In the genomic region with DNA sequence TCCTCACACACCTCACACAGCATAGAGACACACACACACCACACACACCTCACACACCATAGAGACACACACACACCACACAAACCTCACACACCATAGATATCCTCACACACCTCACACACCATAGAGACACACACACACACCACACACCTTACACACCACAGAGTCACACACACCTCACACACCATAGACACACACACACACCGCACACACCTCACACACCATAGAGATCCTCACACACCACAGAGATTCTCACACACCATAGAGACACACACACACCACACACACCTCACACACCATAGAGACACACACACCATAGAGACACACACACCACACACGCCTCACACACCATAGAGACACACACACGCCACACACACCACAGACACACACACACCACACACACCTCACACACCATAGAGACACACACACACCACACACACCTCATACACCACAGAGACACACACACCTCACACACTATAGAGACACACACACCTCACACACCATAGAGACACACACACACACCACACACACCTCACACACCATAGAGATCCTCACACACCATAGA, we compare ENCODE assay signal across 21 cellular contexts.
A peak's percentile ranks its signal among the peaks of the same experiment; 100 is the strongest.
DNase-seq lines count a peak whose midpoint lies in the region; FAIRE-seq and TF ChIP-seq lines count a peak whose summit lies in the region.
"Had no signal": no experiment of that assay in that cellular context is flagged by ENCODE, and none has a peak within 500 bp of the region (broad histone marks: within the 10 kb centered on the region; RNA-seq: fewer than 3 reads in every experiment).

No MANE protein-coding gene starts in this region.

- no peak overlapping the region for H3K27ac Mint-ChIP-seq in H9
- H3K27ac Mint-ChIP-seq: B cell; CD4-positive, CD25-positive, alpha-beta regulatory T cell; CD8-positive, alpha-beta memory T cell; GM23338; IgD-negative memory B cell had no signal

- no peak overlapping the region for H2BK20ac ChIP-seq in H9 (ENCODE audit: low read depth, low read length, poor library complexity, severe bottlenecking)

- H3K14ac ChIP-seq in H9 (ENCODE audit: insufficient read depth, low read length) (no peak overlapping the region), trophoblast cell (ENCODE audit: low read length) (no peak overlapping the region)

- no peak overlapping the region for H3T11ph ChIP-seq in H9 (ENCODE audit: low read length)

- H2BK12ac ChIP-seq in H9 (ENCODE audit: insufficient read length, low read depth, low read length) (no peak overlapping the region), trophoblast cell (ENCODE audit: low read length) (no peak overlapping the region)

- H3K4me2 ChIP-seq in H9 (ENCODE audit: insufficient read depth, insufficient read length, low read length) (no peak overlapping the region), trophoblast cell (ENCODE audit: low read length) (no peak overlapping the region)
- H3K4me2 ChIP-seq: GM23338 had no signal

- H3K79me2 ChIP-seq in H9 (ENCODE audit: insufficient read depth, low read length) (no peaks in the 10 kb centered on the region), trophoblast cell (ENCODE audit: control insufficient read depth, insufficient read depth, low read length, poor library complexity) (no peaks in the 10 kb centered on the region)

- H3K27ac ChIP-seq in H9 (ENCODE audit: insufficient read length, low read depth, low read length) = no peak overlapping the region
- H3K27ac ChIP-seq in trophoblast cell (ENCODE audit: low read depth, low read length) = no peak overlapping the region
- H3K27ac ChIP-seq in breast epithelium = no peak overlapping the region
- H3K27ac ChIP-seq in substantia nigra (ENCODE audit: low read depth, low read length, poor library complexity, severe bottlenecking) = no peak overlapping the region

- H3K23ac ChIP-seq in H9 (ENCODE audit: insufficient read length, low read depth, low read length) = no peak overlapping the region
- H3K23ac ChIP-seq in trophoblast cell (ENCODE audit: low read length) = peak overlapping the region; percentile 68

- H3K9ac ChIP-seq in H9 (ENCODE audit: extremely low read depth, insufficient read length, low read length) (no peak overlapping the region), trophoblast cell (ENCODE audit: low read length) (no peak overlapping the region)

- no peak overlapping the region for H2BK120ac ChIP-seq in H9 (ENCODE audit: low read depth, low read length, poor library complexity, severe bottlenecking)
- H2BK120ac ChIP-seq in trophoblast cell (ENCODE audit: insufficient read depth, low read length, poor library complexity) = no peak overlapping the region

- 0 out of 2 replicates have a peak, but pooled peaks cover 2% of the 10 kb centered on the region for H3K27me3 Mint-ChIP-seq in H9 (ENCODE audit: low read depth)
- H3K27me3 Mint-ChIP-seq: B cell; CD4-positive, CD25-positive, alpha-beta regulatory T cell; CD8-positive, alpha-beta memory T cell; IgD-negative memory B cell had no signal

- H3K79me1 ChIP-seq in H9 (ENCODE audit: insufficient read depth, low read depth, low read length, poor library complexity, severe bottlenecking) (no peaks in the 10 kb centered on the region), trophoblast cell (ENCODE audit: low read length) (no peaks in the 10 kb centered on the region)

- H4K5ac ChIP-seq in H9 (ENCODE audit: insufficient read length, low read depth, low read length) = no peak overlapping the region

- no peak overlapping the region for H2BK15ac ChIP-seq in H9 (ENCODE audit: low read depth, low read length)

- H3K18ac ChIP-seq in H9 (ENCODE audit: insufficient read length, low read depth, low read length) = no peak overlapping the region
- H3K18ac ChIP-seq in trophoblast cell (ENCODE audit: low read length) = no peak overlapping the region

- H2AK5ac ChIP-seq in H9 (ENCODE audit: insufficient read length, low read length) (no peak overlapping the region), trophoblast cell (ENCODE audit: low read length) (no peak overlapping the region)

- no peak for TF ChIP-seq POLR2A in GM12891 (IDR thresholded peaks at IDR 0.05; ENCODE audit: low read depth, low read length)
- no peak for TF ChIP-seq POLR2A in breast epithelium (IDR thresholded peaks at IDR 0.05)

- no peak overlapping the region for H3K56ac ChIP-seq in H9 (ENCODE audit: insufficient read length, low read depth, low read length)

- H3K4me3 Mint-ChIP-seq in H9 = no peak overlapping the region
- H3K4me3 Mint-ChIP-seq: B cell; CD4-positive, CD25-positive, alpha-beta regulatory T cell; CD8-positive, alpha-beta memory T cell; GM23338; IgD-negative memory B cell had no signal

- H3K23me2 ChIP-seq in H9 (ENCODE audit: insufficient read length, low read depth, low read length, poor library complexity, severe bottlenecking) = no peaks in the 10 kb centered on the region

- H3K9me3 ChIP-seq in H9 (ENCODE audit: control insufficient read depth, low read depth, low read length) = no peaks in the 10 kb centered on the region
- peaks cover 10% of the 10 kb centered on the region for H3K9me3 ChIP-seq in trophoblast cell (ENCODE audit: insufficient read depth, low read depth, low read length)
- H3K9me3 ChIP-seq in breast epithelium = no peaks in the 10 kb centered on the region

- WGBS in H9 (ENCODE audit: extremely low coverage, insufficient read length, low lambda C conversion rate) = no CpG with 5 or more reads among the region's 3 CpGs
- no CpG with 5 or more reads among the region's 3 CpGs for WGBS in trophoblast cell (ENCODE audit: extremely low coverage, insufficient coverage, insufficient read length)

- H3K4me1 Mint-ChIP-seq in H9 = no peaks in the 10 kb centered on the region
- H3K4me1 Mint-ChIP-seq: B cell; CD4-positive, CD25-positive, alpha-beta regulatory T cell; CD8-positive, alpha-beta memory T cell; GM23338; IgD-negative memory B cell had no signal

- H3K4me3 ChIP-seq in bronchial epithelial cell (ENCODE audit: low read depth, low read length) (no peak overlapping the region), trophoblast cell (ENCODE audit: low read depth, low read length) (peak overlapping the region; percentile 52), breast epithelium (no peak overlapping the region)
- H3K4me3 ChIP-seq: GM12878, GM23338 had no signal

- H3K4me1 ChIP-seq in H9 (ENCODE audit: insufficient read depth, low read length) (no peaks in the 10 kb centered on the region), trophoblast cell (ENCODE audit: control insufficient read depth in 1 of 2, insufficient read depth in 2 of 2, low read length in 2 of 2) (peaks cover under 1 to 2% of the 10 kb centered on the region in 2 experiments), breast epithelium (no peaks in the 10 kb centered on the region)

- H3K9me3 Mint-ChIP-seq in H9 = no peaks in the 10 kb centered on the region
- H3K9me3 Mint-ChIP-seq: GM23338, IgD-negative memory B cell had no signal

- H4K8ac ChIP-seq in H9 (replicated peaks; ENCODE audit: insufficient read length, low read depth, low read length) (peak overlapping the region; percentile 23), trophoblast cell (ENCODE audit: low read depth, low read length) (no peak overlapping the region)

- H4K91ac ChIP-seq in H9 (ENCODE audit: insufficient read length, low read depth, low read length) (no peak overlapping the region), trophoblast cell (ENCODE audit: low read depth, low read length) (no peak overlapping the region)

- H3K27me3 ChIP-seq in H9 (ENCODE audit: insufficient read depth, low read length) (no peaks in the 10 kb centered on the region), bronchial epithelial cell (ENCODE audit: control insufficient read depth, insufficient read depth, low read length) (no peaks in the 10 kb centered on the region), trophoblast cell (ENCODE audit: insufficient read depth, low read length) (no peaks in the 10 kb centered on the region), breast epithelium (no peaks in the 10 kb centered on the region)

- TF ChIP-seq CTCF in H9 (conservative IDR thresholded peaks at IDR 0.05) = no peak
- no peak for TF ChIP-seq CTCF in bronchial epithelial cell (IDR thresholded peaks at IDR 0.05; ENCODE audit: insufficient read depth, low read length, severe bottlenecking)
- TF ChIP-seq CTCF in breast epithelium (IDR thresholded peaks at IDR 0.05) = no peak

- peak; percentile 87 for FAIRE-seq in GM12891 (lab: Jason Lieb, UNC)
- FAIRE-seq in bronchial epithelial cell (lab: Jason Lieb, UNC) = peak; percentile 99

- no peak overlapping the region for H2AFZ ChIP-seq in H9 (ENCODE audit: low read length)
- H2AFZ ChIP-seq in trophoblast cell (ENCODE audit: insufficient read depth, low read length, poor library complexity) = no peak overlapping the region
- H2AFZ ChIP-seq: GM23338 had no signal

- no peaks in the 10 kb centered on the region for H4K20me1 ChIP-seq in H9 (ENCODE audit: control insufficient read depth, insufficient read depth, insufficient read length)

- H2BK5ac ChIP-seq in H9 (ENCODE audit: insufficient read length, low read length) (no peak overlapping the region), trophoblast cell (ENCODE audit: low read depth, low read length, poor library complexity) (no peak overlapping the region)

- H3K36me3 Mint-ChIP-seq in H9 (ENCODE audit: insufficient read depth in 1 of 3, low read depth in 3 of 3) = no peaks in the 10 kb centered on the region
- H3K36me3 Mint-ChIP-seq: CD4-positive, CD25-positive, alpha-beta regulatory T cell; CD8-positive, alpha-beta memory T cell; IgD-negative memory B cell had no signal

- DNase-seq in GM12891 (ENCODE audit: insufficient read length, low spot score) (no peak), H9 (no peak), bronchial epithelial cell (ENCODE audit: low read depth) (no peak), trophoblast cell (no peak), germinal center (ENCODE audit: low spot score) (no peak), breast epithelium (ENCODE audit: low spot score in 2 of 2) (no peak), substantia nigra (lab: John Stamatoyannopoulos, UW) (no peak)
- DNase-seq: C1 segment of cervical spinal cord; CD4-positive, CD25-positive, alpha-beta regulatory T cell; CD8-positive, alpha-beta memory T cell; COR-L47; DMS 273 treated with DMSO at 0.1 percent for 48 hours; DND-41; EL; H7; Kasumi-1; KG1 had no signal

- no peak overlapping the region for H4K12ac ChIP-seq in trophoblast cell (ENCODE audit: low read depth, low read length)

- intact Hi-C loops in breast epithelium (cut with DNase I; ENCODE audit: low total_unique reads) = no loop called here

- H3K36me3 ChIP-seq in bronchial epithelial cell (ENCODE audit: control insufficient read depth, insufficient read depth, low read length) (no peaks in the 10 kb centered on the region), trophoblast cell (ENCODE audit: control insufficient read depth in 1 of 2, insufficient read depth in 2 of 2, low read length in 2 of 2) (no peaks in the 10 kb centered on the region), breast epithelium (no peaks in the 10 kb centered on the region)

- H3K4ac ChIP-seq in H9 (ENCODE audit: low read depth, low read length) = no peak overlapping the region
- H3K4ac ChIP-seq in trophoblast cell (ENCODE audit: low read depth, low read length) = no peak overlapping the region

TF ChIP-seq in GM12891, 5 proteins besides CTCF, POLR2A, EP300 and RAD21 (continues in another document):
- TF ChIP-seq PAX5 (IDR thresholded peaks at IDR 0.05; ENCODE audit: insufficient read depth, low read length, severe bottlenecking) = no peak
- TF ChIP-seq TAF1 (IDR thresholded peaks at IDR 0.05; ENCODE audit: low read depth, low read length) = no peak
- no peak for TF ChIP-seq SPI1 (IDR thresholded peaks at IDR 0.05; ENCODE audit: low read depth, low read length)
